20 cellular contexts compared by ENCODE assay signal in genomic region chr2:1563084-1563857, GRCh38.
"Had no signal": no experiment of that assay in that cellular context is flagged by ENCODE, and none has a peak within 500 bp of the region (broad histone marks: within the 10 kb centered on the region; RNA-seq: fewer than 3 reads in every experiment).

No MANE protein-coding gene starts in this region.

- H3K9me3 ChIP-seq: mucosa of descending colon, tibial artery had no signal

- H3K36me3 Mint-ChIP-seq: T-cell had no signal

- H3K4me3 Mint-ChIP-seq: neural crest cell; stimulated activated naive CD8-positive, alpha-beta T cell treated with anti-CD3 and anti-CD28 coated beads, Interleukin-15, Interleukin-2, amounts not matched to agents 100 ng/mL and 50 ng/mL, for 24 hours had no signal

- H3K27ac ChIP-seq: brain microvascular endothelial cell, tibial artery had no signal

- ATAC-seq: mucosa of descending colon had no signal

- DNase-seq: activated CD4-positive, alpha-beta T cell treated with anti-CD3 and anti-CD28 coated beads for 4 hours; activated gamma-delta T cell; activated naive CD4-positive, alpha-beta T cell treated with anti-CD3 and anti-CD28 coated beads, Interleukin-2, amount 50 U/mL, for 16 hours; brain microvascular endothelial cell; central memory CD4-positive, alpha-beta T cell; dermis blood vessel endothelial cell; effector CD8-positive, alpha-beta T cell; foreskin melanocyte; hippocampal formation; mesenchymal stem cell; mucosa of descending colon; retina; stimulated activated CD4-positive, alpha-beta T cell treated with anti-CD3 and anti-CD28 coated beads, Interleukin-12 subunit alpha, Interleukin-12 subunit beta, amount 100 ng/mL, for 4 hours; stimulated activated CD4-positive, alpha-beta T cell treated with anti-CD3 and anti-CD28 coated beads, Interleukin-4, amount 100 ng/mL, for 4 hours; substantia nigra; T-cell; tibial artery had no signal

- H3K4me1 Mint-ChIP-seq: neural crest cell had no signal

- H3K27me3 Mint-ChIP-seq: stimulated activated naive CD8-positive, alpha-beta T cell treated with anti-CD3 and anti-CD28 coated beads, Interleukin-15, Interleukin-2, amounts not matched to agents 100 ng/mL and 50 ng/mL, for 24 hours; T-cell had no signal

- H3K27ac Mint-ChIP-seq: progenitor cell of endocrine pancreas; stimulated activated naive CD8-positive, alpha-beta T cell treated with anti-CD3 and anti-CD28 coated beads, Interleukin-15, Interleukin-2, amounts not matched to agents 100 ng/mL and 50 ng/mL, for 24 hours had no signal

- H3K36me3 ChIP-seq: brain microvascular endothelial cell, tibial artery had no signal

- H3K4me3 ChIP-seq: mucosa of descending colon, tibial artery had no signal

- H3K27me3 ChIP-seq: brain microvascular endothelial cell, tibial artery had no signal
